Comparison of ENCODE assay signal across 14 cellular contexts in genomic region chr10:132638130-132638515, GRCh38.
DNase-seq lines count a peak whose midpoint lies in the region; ATAC-seq and TF ChIP-seq lines count a peak whose summit lies in the region.
"Had no signal": no experiment of that assay in that cellular context is flagged by ENCODE, and none has a peak within 500 bp of the region (broad histone marks: within the 10 kb centered on the region; RNA-seq: fewer than 3 reads in every experiment).

No MANE protein-coding gene starts in this region.

- no peak overlapping the region for H2BK15ac ChIP-seq in H9 (ENCODE audit: low read depth, low read length)

- no TSS peak for BruUV-seq in OCI-LY7 (replicated peaks; lab: Mats Ljungman, UMichigan)

- no peaks in the 10 kb centered on the region for H3K36me3 Mint-ChIP-seq in H9 (ENCODE audit: insufficient read depth in 1 of 3, low read depth in 3 of 3)

- H3K4ac ChIP-seq in H9 (ENCODE audit: low read depth, low read length), result no peak overlapping the region

- no peak overlapping the region for H3K27ac Mint-ChIP-seq in H9
- H3K27ac Mint-ChIP-seq: activated naive CD4-positive, alpha-beta T cell treated with anti-CD3 and anti-CD28 coated beads for 36 hours; endodermal cell had no signal

- H3K79me1 ChIP-seq in H9 (ENCODE audit: insufficient read depth, low read depth, low read length, poor library complexity, severe bottlenecking), result no peaks in the 10 kb centered on the region

- H3K27me3 ChIP-seq in BLaER1 treated with 17β-estradiol and CSF1 and Interleukin-3, amounts not matched to agents 10 nM and 100 nM, result peaks cover 6 to 49% (median 30%) of the 10 kb centered on the region in 11 experiments; a peak in 18 of 22 replicates
- H3K27me3 ChIP-seq in dorsolateral prefrontal cortex (no peaks in the 10 kb centered on the region), osteoblast (ENCODE audit: insufficient read depth, low read length) (no peaks in the 10 kb centered on the region), H9 (ENCODE audit: insufficient read depth, low read length) (no peaks in the 10 kb centered on the region)
- H3K27me3 ChIP-seq: breast epithelium had no signal

- no peak overlapping the region for H2AK5ac ChIP-seq in H9 (ENCODE audit: insufficient read length, low read length)

- H3K56ac ChIP-seq in H9 (ENCODE audit: insufficient read length, low read depth, low read length), result no peak overlapping the region

- H3K9me3 ChIP-seq in BLaER1 treated with 17β-estradiol and CSF1 and Interleukin-3, amounts not matched to agents 10 nM and 100 nM (replicated peaks in 1 of 11), result peaks cover 5 to 16% (median 11%) of the 10 kb centered on the region in 11 experiments; a peak in 18 of 22 replicates
- H3K9me3 ChIP-seq in OCI-LY7 (ENCODE audit: low read length) (no peaks in the 10 kb centered on the region), osteoblast (ENCODE audit: low read depth, low read length) (no peaks in the 10 kb centered on the region), H9 (ENCODE audit: control insufficient read depth, low read depth, low read length) (no peaks in the 10 kb centered on the region)
- H3K9me3 ChIP-seq: breast epithelium had no signal

- CTCF ChIA-PET in OCI-LY7 (lab: Charles Lee; ENCODE audit: unreplicated experiment), result no interaction called here

- H3K9me3 Mint-ChIP-seq in H9, result peaks cover 7 to 11% of the 10 kb centered on the region in 2 experiments; a peak in 3 of 5 replicates

- H2BK12ac ChIP-seq in H9 (ENCODE audit: insufficient read length, low read depth, low read length), result no peak overlapping the region

- TF ChIP-seq CTCF in OCI-LY7 (conservative IDR thresholded peaks at IDR 0.05; ENCODE audit: low read length), result peak; percentile 41; the same call in 1 of the 2 replicates
- peak in 15 of 56 donors; percentile 2 to 38 (median 6) for TF ChIP-seq CTCF in dorsolateral prefrontal cortex (IDR thresholded peaks at IDR 0.05 in 54 of 56, conservative IDR thresholded peaks at IDR 0.05 in 2 of 56; ENCODE audit: low read depth in 1 of 56, partially characterized antibody in 56 of 56)
- TF ChIP-seq CTCF in osteoblast (IDR thresholded peaks at IDR 0.05; ENCODE audit: extremely low read depth, low read depth, low read length), result no peak
- TF ChIP-seq CTCF in H9 (conservative IDR thresholded peaks at IDR 0.05), result no peak

- H3K4me2 ChIP-seq in BLaER1 treated with 17β-estradiol and CSF1 and Interleukin-3, amounts not matched to agents 10 nM and 100 nM, result peak overlapping the region in 6 of 11 experiments; percentile 6 to 67 (median 30); a peak in 9 of 22 replicates
- H3K4me2 ChIP-seq in OCI-LY7 (ENCODE audit: low read length) (no peak overlapping the region), osteoblast (ENCODE audit: insufficient read depth, low read length) (peak overlapping the region; percentile 81), H9 (ENCODE audit: insufficient read depth, insufficient read length, low read length) (no peak overlapping the region)

- H2BK5ac ChIP-seq in H9 (ENCODE audit: insufficient read length, low read length), result no peak overlapping the region

- H3K14ac ChIP-seq in H9 (ENCODE audit: insufficient read depth, low read length), result no peak overlapping the region

- no peak overlapping the region for H4K8ac ChIP-seq in H9 (replicated peaks; ENCODE audit: insufficient read length, low read depth, low read length)

- no peak overlapping the region for H2BK20ac ChIP-seq in H9 (ENCODE audit: low read depth, low read length, poor library complexity, severe bottlenecking)

- WGBS in H9 (ENCODE audit: extremely low coverage, insufficient read length, low lambda C conversion rate), result no CpG with 5 or more reads among the region's 8 CpGs

- H4K5ac ChIP-seq in H9 (ENCODE audit: insufficient read length, low read depth, low read length), result no peak overlapping the region

- H3K23me2 ChIP-seq in H9 (ENCODE audit: insufficient read length, low read depth, low read length, poor library complexity, severe bottlenecking), result no peaks in the 10 kb centered on the region

- peaks cover 8% of the 10 kb centered on the region for H3K27me3 Mint-ChIP-seq in H9 (ENCODE audit: low read depth)

- H3K79me2 ChIP-seq in OCI-LY7 (ENCODE audit: insufficient read depth, low read depth, low read length) (no peaks in the 10 kb centered on the region), osteoblast (ENCODE audit: insufficient read depth, low read length) (peaks cover 28% of the 10 kb centered on the region), H9 (ENCODE audit: insufficient read depth, low read length) (no peaks in the 10 kb centered on the region)

- H3K9me2 ChIP-seq in OCI-LY7 (ENCODE audit: insufficient read depth, low read length), result no peaks in the 10 kb centered on the region

- no peak overlapping the region for H3T11ph ChIP-seq in H9 (ENCODE audit: low read length)

- H4K91ac ChIP-seq in H9 (ENCODE audit: insufficient read length, low read depth, low read length), result no peak overlapping the region

- H3K4me1 ChIP-seq in BLaER1 treated with 17β-estradiol and CSF1 and Interleukin-3, amounts not matched to agents 10 nM and 100 nM, result peaks cover 26 to 70% (median 54%) of the 10 kb centered on the region in 10 experiments
- H3K4me1 ChIP-seq in OCI-LY7 (ENCODE audit: insufficient read depth, low read length, poor library complexity, severe bottlenecking) (no peaks in the 10 kb centered on the region), osteoblast (ENCODE audit: insufficient read depth, low read length) (peaks cover 12% of the 10 kb centered on the region), H9 (ENCODE audit: insufficient read depth, low read length) (no peaks in the 10 kb centered on the region; the same call in 1 of the 2 replicates)
- H3K4me1 ChIP-seq: breast epithelium had no signal

- H2AFZ ChIP-seq in OCI-LY7 (ENCODE audit: low read length), result no peak overlapping the region
- no peak overlapping the region for H2AFZ ChIP-seq in osteoblast (ENCODE audit: low read length)
- no peak overlapping the region for H2AFZ ChIP-seq in H9 (ENCODE audit: low read length)

- peaks cover 58 to 100% (median 96%) of the 10 kb centered on the region in 11 experiments; a peak in 20 of 22 replicates for H4K20me1 ChIP-seq in BLaER1 treated with 17β-estradiol and CSF1 and Interleukin-3, amounts not matched to agents 10 nM and 100 nM
- H4K20me1 ChIP-seq in OCI-LY7 (ENCODE audit: insufficient read depth, low read length) (no peaks in the 10 kb centered on the region; the same call in 1 of the 2 replicates), osteoblast (ENCODE audit: insufficient read depth, low read length) (peaks cover 57% of the 10 kb centered on the region), H9 (ENCODE audit: control insufficient read depth, insufficient read depth, insufficient read length) (no peaks in the 10 kb centered on the region)

- no peaks in the 10 kb centered on the region; a peak in 2 of 22 replicates for H3K36me3 ChIP-seq in BLaER1 treated with 17β-estradiol and CSF1 and Interleukin-3, amounts not matched to agents 10 nM and 100 nM
- H3K36me3 ChIP-seq in OCI-LY7 (ENCODE audit: insufficient read depth, low read length), result no peaks in the 10 kb centered on the region
- no peaks in the 10 kb centered on the region for H3K36me3 ChIP-seq in osteoblast (ENCODE audit: insufficient read depth, low read length)
- H3K36me3 ChIP-seq: breast epithelium had no signal

- 0 out of 22 replicates have a peak overlapping the region, but pooled peaks of 1 of the 11 experiments have one; percentile 0 for H3K9ac ChIP-seq in BLaER1 treated with 17β-estradiol and CSF1 and Interleukin-3, amounts not matched to agents 10 nM and 100 nM
- no peak overlapping the region for H3K9ac ChIP-seq in H9 (ENCODE audit: extremely low read depth, insufficient read length, low read length)

- H3K23ac ChIP-seq in H9 (ENCODE audit: insufficient read length, low read depth, low read length), result no peak overlapping the region

- no peak overlapping the region for H3K4me3 Mint-ChIP-seq in H9
- H3K4me3 Mint-ChIP-seq: activated naive CD4-positive, alpha-beta T cell treated with anti-CD3 and anti-CD28 coated beads for 36 hours; endodermal cell had no signal

- POLR2A ChIA-PET in OCI-LY7 (lab: Charles Lee), result no interaction called here

- no peak overlapping the region for H3K18ac ChIP-seq in H9 (ENCODE audit: insufficient read length, low read depth, low read length)

- no peak overlapping the region for H3K27ac ChIP-seq in BLaER1 treated with 17β-estradiol and CSF1 and Interleukin-3, amounts not matched to agents 10 nM and 100 nM
- H3K27ac ChIP-seq in OCI-LY7 (ENCODE audit: low read depth, low read length, poor library complexity, severe bottlenecking) (no peak overlapping the region), dorsolateral prefrontal cortex (peak overlapping the region in 58 of 59 donors; percentile 0 to 90 (median 78)), osteoblast (ENCODE audit: low read depth, low read length) (no peak overlapping the region), H9 (ENCODE audit: insufficient read length, low read depth, low read length) (no peak overlapping the region)
- H3K27ac ChIP-seq: breast epithelium had no signal

- H2BK120ac ChIP-seq in H9 (ENCODE audit: low read depth, low read length, poor library complexity, severe bottlenecking), result no peak overlapping the region

- ATAC-seq in HG03520 (IDR thresholded peaks at IDR 0.05; ENCODE audit: unreplicated experiment), result no peak

- intact Hi-C loops in OCI-LY7 (cut with micrococcal nuclease; ENCODE audit: unreplicated experiment) (loop anchor here (5.0 kb wide), 2 partner anchors 66 to 251 kb away; no protein-coding TSS in a partner anchor), dorsolateral prefrontal cortex (cut with DNase I) (loop anchor here (2.0 to 10.0 kb wide), 5 partner anchors 101 to 416 kb away; partner anchors contain the start of genes INPP5A (in 1 of the 2) and PWWP2B (in 1 of the 2))

- DNase-seq in OCI-LY7 (ENCODE audit: low spot score), result no peak
- peak in 7 of 10 donors; percentile 27 to 59 (median 51) for DNase-seq in dorsolateral prefrontal cortex
- DNase-seq in osteoblast (ENCODE audit: insufficient read length, low spot score, missing footprints), result no peak
- no peak for DNase-seq in H9
- no peak for DNase-seq in NCI-H2107 treated with DMSO at 0.1 percent for 48 hours (lab: John Stamatoyannopoulos, UW; ENCODE audit: unreplicated experiment)
- DNase-seq in SHP77 treated with DMSO at 0.1 percent for 48 hours (lab: John Stamatoyannopoulos, UW), result no peak
- DNase-seq: activated CD4-positive, CD25-positive, alpha-beta regulatory T cell; activated CD8-positive, alpha-beta memory T cell treated with anti-CD3 and anti-CD28 coated beads, Interleukin-2, amount 50 U/mL, for 4 hours; NCI-H1048 had no signal

- no peak overlapping the region for H3K4me3 ChIP-seq in BLaER1 treated with 17β-estradiol and CSF1 and Interleukin-3, amounts not matched to agents 10 nM and 100 nM
- H3K4me3 ChIP-seq in OCI-LY7 (ENCODE audit: low read depth, low read length, poor library complexity, severe bottlenecking), result no peak overlapping the region
- H3K4me3 ChIP-seq in dorsolateral prefrontal cortex, result peak overlapping the region in 14 of 59 donors; percentile 36 to 67 (median 50)
- no peak overlapping the region for H3K4me3 ChIP-seq in osteoblast (ENCODE audit: insufficient read depth, low read length)
- H3K4me3 ChIP-seq: breast epithelium had no signal

- H3K4me1 Mint-ChIP-seq in H9, result peaks cover 10 to 15% of the 10 kb centered on the region in 2 experiments
- H3K4me1 Mint-ChIP-seq: endodermal cell had no signal

Comparison
In these comparisons a context has a peak if more than half of its experiments do, and no peak if none do; other contexts are left out.
1. H3K27ac ChIP-seq: peak in dorsolateral prefrontal cortex (58 of 59); none in BLaER1 treated with 17β-estradiol and CSF1 and Interleukin-3, amounts not matched to agents 10 nM and 100 nM (0 of 11), OCI-LY7 (single experiment), osteoblast (single experiment) and H9 (single experiment).
2. H3K4me2 ChIP-seq: peak in BLaER1 treated with 17β-estradiol and CSF1 and Interleukin-3, amounts not matched to agents 10 nM and 100 nM (6 of 11) and osteoblast (single experiment); none in OCI-LY7 (single experiment) and H9 (single experiment).
3. DNase-seq: peak in dorsolateral prefrontal cortex (7 of 10); none in OCI-LY7 (single experiment), osteoblast (single experiment), H9 (single experiment), NCI-H2107 treated with DMSO at 0.1 percent for 48 hours (single experiment) and SHP77 treated with DMSO at 0.1 percent for 48 hours (single experiment).